In genomic region chr9:12463641-12464040, GRCh38 we compare ENCODE assay signal across 20 cellular contexts.
"Had no signal": no experiment of that assay in that cellular context is flagged by ENCODE, and none has a peak within 500 bp of the region (broad histone marks: within the 10 kb centered on the region; RNA-seq: fewer than 3 reads in every experiment).

No MANE protein-coding gene starts in this region.

- H3K9me3 Mint-ChIP-seq: type B pancreatic cell had no signal

- H3K27me3 Mint-ChIP-seq: naive thymus-derived CD4-positive, alpha-beta T cell had no signal

- H3K4me1 ChIP-seq: lower lobe of right lung, prostate gland, spleen had no signal

- H3K27ac ChIP-seq: brain microvascular endothelial cell, lower lobe of right lung, prostate gland, spleen had no signal

- H3K27me3 ChIP-seq: brain microvascular endothelial cell, spleen had no signal

- H3K4me3 Mint-ChIP-seq: naive thymus-derived CD4-positive, alpha-beta T cell; type B pancreatic cell had no signal

- DNase-seq: activated CD4-positive, alpha-beta T cell treated with anti-CD3 and anti-CD28 coated beads, Interleukin-2, amount 50 U/mL, for 4 hours; activated T-cell treated with anti-CD3 and anti-CD28 coated beads, Interleukin-2, amount 50 U/mL, for 1 hour; amniotic stem cell; brain microvascular endothelial cell; cerebellar nuclear complex; dermis blood vessel endothelial cell; hippocampal formation; lower lobe of right lung; naive thymus-derived CD4-positive, alpha-beta T cell; occipital lobe; spleen; stimulated activated CD4-positive, alpha-beta T cell treated with anti-CD3 and anti-CD28 coated beads, Interleukin-1b, Interleukin-23, amount 100 ng/mL, for 48 hours; stimulated activated naive CD4-positive, alpha-beta T cell; substantia nigra; T-helper 2 cell had no signal

- H3K27ac Mint-ChIP-seq: activated naive CD4-positive, alpha-beta T cell treated with anti-CD3 and anti-CD28 coated beads, Interleukin-2, amount 50 U/mL, for 72 hours; naive thymus-derived CD4-positive, alpha-beta T cell; type B pancreatic cell had no signal

- ATAC-seq: activated CD4-positive, CD25-positive, alpha-beta regulatory T cell treated with anti-CD3 and anti-CD28 coated beads, Interleukin-2, amount 50 U/mL, for 24 hours; activated naive CD4-positive, alpha-beta T cell treated with anti-CD3 and anti-CD28 coated beads, Interleukin-2, amount 50 U/mL, for 72 hours; lower lobe of right lung; naive thymus-derived CD4-positive, alpha-beta T cell; sciatic nerve had no signal

- H3K4me1 Mint-ChIP-seq: naive thymus-derived CD4-positive, alpha-beta T cell had no signal

- H3K4me3 ChIP-seq: lower lobe of right lung, prostate gland, spleen had no signal

- H3K36me3 ChIP-seq: brain microvascular endothelial cell, lower lobe of right lung, prostate gland, spleen had no signal

- H3K36me3 Mint-ChIP-seq: naive thymus-derived CD4-positive, alpha-beta T cell; type B pancreatic cell had no signal
